Comparison of ENCODE assay signal across 1 cellular context in genomic region chrX:38311743-38312142, GRCh38.
TF ChIP-seq lines count a peak whose summit lies in the region.

No MANE protein-coding gene starts in this region.

TF ChIP-seq in HCT116, 20 proteins besides CTCF, POLR2A, EP300 and RAD21:
- TF ChIP-seq YY1 (IDR thresholded peaks at IDR 0.05; ENCODE audit: extremely low read depth, insufficient replicate concordance, low read depth, low read length) (no peak), POLR2AphosphoS5 (IDR thresholded peaks at IDR 0.05; ENCODE audit: low read depth, low read length) (no peak), EGR1 (IDR thresholded peaks at IDR 0.05; ENCODE audit: low read depth) (no peak), MAX (IDR thresholded peaks at IDR 0.05) (no peak), ZFX (IDR thresholded peaks at IDR 0.05) (no peak), JUND (IDR thresholded peaks at IDR 0.05) (no peak), EZH2 (IDR thresholded peaks at IDR 0.05) (no peak), ZNF274 (IDR thresholded peaks at IDR 0.05; ENCODE audit: low read depth, low read length) (no peak), REST (IDR thresholded peaks at IDR 0.05; ENCODE audit: low read depth) (no peak), CBX3 (IDR thresholded peaks at IDR 0.05; ENCODE audit: low read depth) (no peak), ELF1 (IDR thresholded peaks at IDR 0.05; ENCODE audit: borderline replicate concordance, low read depth) (no peak), TCF7L2 (IDR thresholded peaks at IDR 0.05; ENCODE audit: borderline replicate concordance, extremely low read depth, insufficient read depth, insufficient read length) (no peak), CEBPB (IDR thresholded peaks at IDR 0.05; ENCODE audit: low read depth) (no peak), FOSL1 (IDR thresholded peaks at IDR 0.05; ENCODE audit: low read depth) (no peak), SP1 (IDR thresholded peaks at IDR 0.05; ENCODE audit: low read depth) (no peak), SRF (IDR thresholded peaks at IDR 0.05; ENCODE audit: low read depth) (no peak), ATF3 (IDR thresholded peaks at IDR 0.05) (no peak), SIN3A (IDR thresholded peaks at IDR 0.05; ENCODE audit: low read depth) (no peak)
- TF ChIP-seq, protein P1, sequence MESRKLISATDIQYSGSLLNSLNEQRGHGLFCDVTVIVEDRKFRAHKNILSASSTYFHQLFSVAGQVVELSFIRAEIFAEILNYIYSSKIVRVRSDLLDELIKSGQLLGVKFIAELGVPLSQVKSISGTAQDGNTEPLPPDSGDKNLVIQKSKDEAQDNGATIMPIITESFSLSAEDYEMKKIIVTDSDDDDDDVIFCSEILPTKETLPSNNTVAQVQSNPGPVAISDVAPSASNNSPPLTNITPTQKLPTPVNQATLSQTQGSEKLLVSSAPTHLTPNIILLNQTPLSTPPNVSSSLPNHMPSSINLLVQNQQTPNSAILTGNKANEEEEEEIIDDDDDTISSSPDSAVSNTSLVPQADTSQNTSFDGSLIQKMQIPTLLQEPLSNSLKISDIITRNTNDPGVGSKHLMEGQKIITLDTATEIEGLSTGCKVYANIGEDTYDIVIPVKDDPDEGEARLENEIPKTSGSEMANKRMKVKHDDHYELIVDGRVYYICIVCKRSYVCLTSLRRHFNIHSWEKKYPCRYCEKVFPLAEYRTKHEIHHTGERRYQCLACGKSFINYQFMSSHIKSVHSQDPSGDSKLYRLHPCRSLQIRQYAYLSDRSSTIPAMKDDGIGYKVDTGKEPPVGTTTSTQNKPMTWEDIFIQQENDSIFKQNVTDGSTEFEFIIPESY (IDR thresholded peaks at IDR 0.05; ENCODE audit: extremely low read depth, insufficient replicate concordance, low read length) = no peak
